Comparison of ENCODE assay signal across 18 cellular contexts in genomic region chr2:152510636-152511035, GRCh38.
DNase-seq lines count a peak whose midpoint lies in the region; ATAC-seq and TF ChIP-seq lines count a peak whose summit lies in the region.
"Had no signal": no experiment of that assay in that cellular context is flagged by ENCODE, and none has a peak within 500 bp of the region (broad histone marks: within the 10 kb centered on the region; RNA-seq: fewer than 3 reads in every experiment).

No MANE protein-coding gene starts in this region.

- TF ChIP-seq CTCF in GM23338 (conservative IDR thresholded peaks at IDR 0.05; ENCODE audit: low read depth in 2 of 2) (no peak), HEK293 (tag by site-specific recombination; IDR thresholded peaks at IDR 0.05) (no peak), left lung (IDR thresholded peaks at IDR 0.05) (no peak)

- H3K4me1 ChIP-seq in GM23338 (ENCODE audit: insufficient read depth) (0 out of 2 replicates have a peak, but pooled peaks cover 4% of the 10 kb centered on the region), HEK293 (ENCODE audit: control insufficient read depth, insufficient read depth, low read length) (peaks cover 30% of the 10 kb centered on the region), left lung (no peaks in the 10 kb centered on the region)

- peaks cover 80% of the 10 kb centered on the region for H3K79me2 ChIP-seq in GM23338 (replicated peaks; ENCODE audit: insufficient read depth)

- H3K27ac ChIP-seq in GM23338 (ENCODE audit: low read depth) = no peak overlapping the region
- H3K27ac ChIP-seq in HEK293 (ENCODE audit: extremely low read depth, low read depth, low read length) = no peak overlapping the region
- H3K27ac ChIP-seq in left lung = no peak overlapping the region
- H3K27ac ChIP-seq: BLaER1 treated with 17β-estradiol and CSF1 and Interleukin-3, amounts not matched to agents 10 nM and 100 nM; GM23248 had no signal

- intact Hi-C loops in left lung (cut with DNase I) = no loop called here

- H3K9me2 ChIP-seq in GM23338 (ENCODE audit: insufficient read depth) = no peaks in the 10 kb centered on the region

- no peak overlapping the region for H3K4me2 ChIP-seq in GM23338
- H3K4me2 ChIP-seq: BLaER1 treated with 17β-estradiol and CSF1 and Interleukin-3, amounts not matched to agents 10 nM and 100 nM had no signal

- no peak overlapping the region for H3K4me3 Mint-ChIP-seq in GM23338
- H3K4me3 Mint-ChIP-seq: B cell; CD8-positive, alpha-beta memory T cell had no signal

- no peak for DNase-seq in GM23338 (ENCODE audit: low spot score)
- DNase-seq in amniotic epithelial cell (ENCODE audit: low read depth) = peak; percentile 51
- DNase-seq in left lung = no peak
- DNase-seq in NCI-H2029 (lab: John Stamatoyannopoulos, UW) = no peak
- no peak for DNase-seq in activated T-cell treated with anti-CD3 and anti-CD28 coated beads, Interleukin-2, amount 50 U/mL, for 48 hours
- DNase-seq: CD8-positive, alpha-beta memory T cell; COR-L47; DMS 273 treated with DMSO at 0.1 percent for 48 hours; DMS53; DND-41; EL; GM23248 had no signal

- no peaks in the 10 kb centered on the region for H3K27me3 Mint-ChIP-seq in GM23338 (ENCODE audit: insufficient read depth, low read depth, poor library complexity)
- H3K27me3 Mint-ChIP-seq: B cell had no signal

- CTCF ChIA-PET in HEK293 (lab: Yijun Ruan, JAX) = no interaction called here

- H3K9me3 ChIP-seq in HEK293 (ENCODE audit: control insufficient read depth, insufficient read depth, low read depth, low read length) (no peaks in the 10 kb centered on the region), left lung (no peaks in the 10 kb centered on the region)

- H3K36me3 ChIP-seq in GM23338 (ENCODE audit: insufficient read depth) (no peaks in the 10 kb centered on the region), HEK293 (ENCODE audit: control insufficient read depth in 2 of 2, insufficient read depth in 1 of 2, low read length in 2 of 2) (no peaks in the 10 kb centered on the region), left lung (no peaks in the 10 kb centered on the region)

- no peak overlapping the region for H3K4me3 ChIP-seq in GM23338
- H3K4me3 ChIP-seq in HEK293 (ENCODE audit: low read depth, low read length) = no peak overlapping the region
- no peak overlapping the region for H3K4me3 ChIP-seq in left lung
- H3K4me3 ChIP-seq: BLaER1 treated with 17β-estradiol and CSF1 and Interleukin-3, amounts not matched to agents 10 nM and 100 nM; GM12878; GM23248 had no signal

- H3K9me3 Mint-ChIP-seq in GM23338 = no peaks in the 10 kb centered on the region
- H3K9me3 Mint-ChIP-seq: CD8-positive, alpha-beta memory T cell had no signal

- H3K27ac Mint-ChIP-seq in GM23338 = 0 out of 2 replicates have a peak overlapping the region, but pooled peaks have one; percentile 22
- H3K27ac Mint-ChIP-seq: B cell; CD8-positive, alpha-beta memory T cell had no signal

- H4K20me1 ChIP-seq in GM23338 (replicated peaks; ENCODE audit: insufficient read depth) = peaks cover 12% of the 10 kb centered on the region

- H2AFZ ChIP-seq in GM23338 = no peak overlapping the region
- H2AFZ ChIP-seq: GM23248 had no signal

- ATAC-seq in GM23338 = no peak
- ATAC-seq in left lung = peak; percentile 42
- no peak for ATAC-seq in GM21526 (IDR thresholded peaks at IDR 0.05; ENCODE audit: low FRiP score, unreplicated experiment)
- ATAC-seq: GM12878, HCT116 had no signal

- no peaks in the 10 kb centered on the region for H3K36me3 Mint-ChIP-seq in GM23338 (ENCODE audit: low read depth)
- H3K36me3 Mint-ChIP-seq: CD8-positive, alpha-beta memory T cell had no signal

- POLR2A ChIA-PET in HEK293 (lab: Yijun Ruan, JAX) = no interaction called here

- no peaks in the 10 kb centered on the region for H3F3A ChIP-seq in GM23338 (replicated peaks; ENCODE audit: low read depth)

- H3K4me1 Mint-ChIP-seq in GM23338 = peaks cover 21% of the 10 kb centered on the region
- H3K4me1 Mint-ChIP-seq: CD8-positive, alpha-beta memory T cell had no signal

- H3K27me3 ChIP-seq in GM23338 (ENCODE audit: insufficient read depth) (no peaks in the 10 kb centered on the region), left lung (no peaks in the 10 kb centered on the region)
- H3K27me3 ChIP-seq: BLaER1 treated with 17β-estradiol and CSF1 and Interleukin-3, amounts not matched to agents 10 nM and 100 nM had no signal

TF ChIP-seq in HEK293, 187 proteins besides CTCF, POLR2A, EP300 and RAD21:
- TF ChIP-seq ZNF596 (tag by site-specific recombination; IDR thresholded peaks at IDR 0.05) = no peak
- TF ChIP-seq, protein P1, sequence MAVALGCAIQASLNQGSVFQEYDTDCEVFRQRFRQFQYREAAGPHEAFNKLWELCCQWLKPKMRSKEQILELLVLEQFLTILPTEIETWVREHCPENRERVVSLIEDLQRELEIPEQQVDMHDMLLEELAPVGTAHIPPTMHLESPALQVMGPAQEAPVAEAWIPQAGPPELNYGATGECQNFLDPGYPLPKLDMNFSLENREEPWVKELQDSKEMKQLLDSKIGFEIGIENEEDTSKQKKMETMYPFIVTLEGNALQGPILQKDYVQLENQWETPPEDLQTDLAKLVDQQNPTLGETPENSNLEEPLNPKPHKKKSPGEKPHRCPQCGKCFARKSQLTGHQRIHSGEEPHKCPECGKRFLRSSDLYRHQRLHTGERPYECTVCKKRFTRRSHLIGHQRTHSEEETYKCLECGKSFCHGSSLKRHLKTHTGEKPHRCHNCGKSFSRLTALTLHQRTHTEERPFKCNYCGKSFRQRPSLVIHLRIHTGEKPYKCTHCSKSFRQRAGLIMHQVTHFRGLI (tag by site-specific recombination; IDR thresholded peaks at IDR 0.05) = 0 out of 2 replicates have a peak, but pooled peaks have one; percentile 46
